8 cellular contexts compared by ENCODE assay signal in the genomic region with DNA sequence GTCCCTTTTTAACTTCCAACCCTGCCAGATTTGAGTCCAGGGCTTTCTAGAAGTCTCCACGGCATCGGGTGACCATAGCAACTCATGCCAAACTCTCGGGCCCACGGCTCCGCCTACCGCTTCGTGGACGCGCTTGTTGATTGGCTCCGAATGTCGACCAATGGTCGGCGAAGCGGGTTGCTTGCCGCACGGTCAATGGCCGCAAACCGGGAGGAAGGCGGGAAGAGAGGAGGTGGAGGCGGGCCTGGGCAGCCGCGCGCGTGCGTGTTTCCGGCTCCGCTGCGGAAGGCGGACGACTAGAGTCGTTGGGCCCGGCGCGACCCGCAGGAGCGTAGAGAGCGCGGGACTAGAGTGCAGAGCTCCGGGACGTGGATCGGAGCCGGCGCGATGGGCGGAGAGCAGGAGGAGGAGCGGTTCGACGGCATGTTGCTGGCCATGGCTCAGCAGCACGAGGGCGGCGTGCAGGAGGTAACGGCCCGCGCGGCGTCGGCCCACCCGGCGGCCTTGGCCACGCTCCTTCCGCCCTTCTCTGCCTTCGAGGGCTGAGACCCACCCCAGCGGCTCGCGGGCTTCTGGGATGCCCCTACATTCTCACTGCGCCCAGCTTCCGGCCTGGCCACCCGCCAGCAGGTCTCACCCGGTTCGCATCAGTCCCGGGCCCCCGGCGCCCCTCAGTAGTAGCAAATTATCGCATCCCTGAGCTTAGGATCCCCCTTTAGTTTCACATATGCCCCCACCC. TPM values are rescaled to one million over a fixed set of nuclear protein-coding genes. Genes with fewer than 3 reads are reported as not detected.
A peak's percentile ranks its signal among the peaks of the same experiment; 100 is the strongest.
DNase-seq lines count a peak whose midpoint lies in the region; ATAC-seq, FAIRE-seq and TF ChIP-seq lines count a peak whose summit lies in the region.

NUDC (plus strand) TSS at position 282 of the 739 bp plus-strand sequence; CDS start at position 388, 106 bp downstream.

- TF ChIP-seq CTCF in D721Med (IDR thresholded peaks at IDR 0.05; ENCODE audit: insufficient read depth, missing control alignments) = no peak
- TF ChIP-seq CTCF in OCI-LY7 (conservative IDR thresholded peaks at IDR 0.05; ENCODE audit: low read length) = no peak
- TF ChIP-seq CTCF in endothelial cell (IDR thresholded peaks at IDR 0.05; ENCODE audit: unreplicated experiment) = no peak
- no peak for TF ChIP-seq CTCF in mesothelial cell of epicardium (IDR thresholded peaks at IDR 0.05; ENCODE audit: unreplicated experiment)

- intact Hi-C loops in OCI-LY7 (cut with micrococcal nuclease; ENCODE audit: unreplicated experiment) = loop anchor here (1.0 kb wide), 1 partner anchor 31 kb away; the partner anchor contains the start of gene GPN2

- H3K4me3 ChIP-seq in OCI-LY7 (ENCODE audit: low read depth, low read length, poor library complexity, severe bottlenecking) = peak within 1 kb of the TSS; percentile 84

- FAIRE-seq in D721Med (lab: Jason Lieb, UNC) = no peak

- H3K36me3 Mint-ChIP-seq in endothelial cell (ENCODE audit: low read depth, unreplicated experiment) (peaks cover 9% of the 10 kb centered on the region), mesothelial cell of epicardium (peaks cover 4% of the 10 kb centered on the region)

- CTCF ChIA-PET in OCI-LY7 (lab: Charles Lee; ENCODE audit: unreplicated experiment) = no interaction called here

- peak within 1 kb of the TSS; percentile 94 for H3K4me3 Mint-ChIP-seq in endothelial cell (ENCODE audit: unreplicated experiment)
- H3K4me3 Mint-ChIP-seq in mesothelial cell of epicardium = peak within 1 kb of the TSS; percentile 96

- POLR2A ChIA-PET in OCI-LY7 (lab: Charles Lee) = interaction anchor here (0.9 to 1.9 kb wide), 3 partner anchors 8 to 21 kb away, joined by 3 to 9 read pairs (median 4); partner anchors contain the start of gene GPATCH3

- peaks cover 10% of the 10 kb centered on the region; the same call in 1 of the 2 replicates for H4K20me1 ChIP-seq in OCI-LY7 (ENCODE audit: insufficient read depth, low read length)

- H3K36me3 ChIP-seq in OCI-LY7 (ENCODE audit: insufficient read depth, low read length) = peaks cover 40% of the 10 kb centered on the region

- H3K27ac ChIP-seq in OCI-LY7 (ENCODE audit: low read depth, low read length, poor library complexity, severe bottlenecking) = peak within 1 kb of the TSS; percentile 33

- H3K9me3 Mint-ChIP-seq in endothelial cell (ENCODE audit: unreplicated experiment) = no peaks in the 10 kb centered on the region
- no peaks in the 10 kb centered on the region for H3K9me3 Mint-ChIP-seq in mesothelial cell of epicardium

- no peaks in the 10 kb centered on the region for H3K9me2 ChIP-seq in OCI-LY7 (ENCODE audit: insufficient read depth, low read length)

- H3K27ac Mint-ChIP-seq in endothelial cell (ENCODE audit: unreplicated experiment) (peak within 1 kb of the TSS; percentile 95), mesothelial cell of epicardium (peak within 1 kb of the TSS; percentile 95)

- no peaks in the 10 kb centered on the region for H3K9me3 ChIP-seq in OCI-LY7 (ENCODE audit: low read length)

- H2AFZ ChIP-seq in OCI-LY7 (ENCODE audit: low read length) = peak within 1 kb of the TSS; percentile 84

- H3K4me2 ChIP-seq in OCI-LY7 (ENCODE audit: low read length) = peak within 1 kb of the TSS; percentile 96

- peaks cover 16% of the 10 kb centered on the region for H3K4me1 ChIP-seq in OCI-LY7 (ENCODE audit: insufficient read depth, low read length, poor library complexity, severe bottlenecking)

- peaks cover 38% of the 10 kb centered on the region for H3K79me2 ChIP-seq in OCI-LY7 (ENCODE audit: insufficient read depth, low read depth, low read length)

- H3K4me1 Mint-ChIP-seq in endothelial cell (ENCODE audit: unreplicated experiment) (peaks cover 12% of the 10 kb centered on the region), mesothelial cell of epicardium (peaks cover 22% of the 10 kb centered on the region)

- H3K27me3 Mint-ChIP-seq in endothelial cell (ENCODE audit: unreplicated experiment) (peaks cover 6% of the 10 kb centered on the region), mesothelial cell of epicardium (ENCODE audit: low read depth) (no peaks in the 10 kb centered on the region)

- ATAC-seq in GM21526 (IDR thresholded peaks at IDR 0.05; ENCODE audit: low FRiP score, unreplicated experiment) = peak; percentile 96

- peak; percentile 53 for DNase-seq in D721Med (ENCODE audit: insufficient read length, low spot score)
- peak; percentile 78 for DNase-seq in HuH-7.5 (ENCODE audit: low spot score)
- DNase-seq in OCI-LY7 (ENCODE audit: low spot score) = peak; percentile 97
- DNase-seq in activated T-cell treated with anti-CD3 and anti-CD28 coated beads for 1 hour (ENCODE audit: low read depth) = peak; percentile 90
- peak; percentile 95 for DNase-seq in endothelial cell (ENCODE audit: low spot score)
- DNase-seq in mesothelial cell of epicardium (ENCODE audit: low spot score in 2 of 2, unreplicated experiment in 2 of 2) = peak; percentile 92 to 94
- DNase-seq in stimulated activated CD8-positive, alpha-beta memory T cell treated with anti-CD3 and anti-CD28 coated beads, Interleukin-15, amount 100 ng/mL, for 48 hours (ENCODE audit: low read depth in 2 of 2) = peak; percentile 94 to 96

- BruUV-seq in OCI-LY7 (replicated peaks; lab: Mats Ljungman, UMichigan) = no TSS peak

RNA-seq across cellular contexts. Expression of gene NUDC, which starts in this region (rescaled TPM):
- total RNA-seq in OCI-LY7 (2014; rRNA removed; shearing (Covaris generic)) = 65.7 and 89.3 TPM in 2 replicates
- 96.0 and 106 TPM in 2 replicates for total RNA-seq in OCI-LY7 (2022)
- 60.8 TPM for total RNA-seq in endothelial cell (ENCODE audit: unreplicated experiment)
- 50.8 to 55.3 TPM (median 54.4 TPM) in 3 replicates for total RNA-seq in mesothelial cell of epicardium

Comparison
In these comparisons a context has a peak if more than half of its experiments do, and no peak if none do; other contexts are left out.
1. Peak in every context shown above with its lines: DNase-seq, ATAC-seq, H3K4me3 ChIP-seq and H3K27ac ChIP-seq.